ENCODE assay signal across 8 cellular contexts in genomic region chr7:35057505-35058451, GRCh38. TPM values are rescaled to one million over a fixed set of nuclear protein-coding genes. Genes with fewer than 3 reads are reported as not detected.
A peak's percentile ranks its signal among the peaks of the same experiment; 100 is the strongest.
DNase-seq lines count a peak whose midpoint lies in the region; ATAC-seq and TF ChIP-seq lines count a peak whose summit lies in the region.
"Not testable (repeated sequence)": the region's sequence is repeated elsewhere in the genome, so short reads cannot be mapped to it uniquely, and the experiment has no call there.

No MANE protein-coding gene starts in this region.

- not testable (repeated sequence) for H3F3A ChIP-seq in PC-3 (ENCODE audit: low read length, unreplicated experiment)

- H3K27ac Mint-ChIP-seq in endodermal cell; stimulated activated effector memory CD8-positive, alpha-beta T cell treated with anti-CD3 and anti-CD28 coated beads, Interleukin-12 subunit alpha, Interleukin-12 subunit beta, amount 100 ng/mL, for 72 hours: not testable (repeated sequence)

- not testable (repeated sequence) for H3K27me3 Mint-ChIP-seq in activated T-cell treated with anti-CD3 and anti-CD28 coated beads, Interleukin-2, amount 50 U/mL, for 4 hours (ENCODE audit: low read depth); endodermal cell (ENCODE audit: insufficient read depth)

- H3K9me2 ChIP-seq in PC-3 (replicated peaks; ENCODE audit: low read length), result not testable (repeated sequence)

- not testable (repeated sequence) for H3K27me3 ChIP-seq in PC-3 (ENCODE audit: low read length); endodermal cell (ENCODE audit: control insufficient read depth, insufficient read depth, low read length, poor library complexity, severe bottlenecking); aorta (ENCODE audit: control insufficient read depth in 1 of 2, insufficient read depth in 2 of 2, low read length in 1 of 2)

- not testable (repeated sequence) for H3K4me1 Mint-ChIP-seq in activated T-cell treated with anti-CD3 and anti-CD28 coated beads, Interleukin-2, amount 50 U/mL, for 4 hours (ENCODE audit: low read depth); endodermal cell; stimulated activated effector memory CD8-positive, alpha-beta T cell treated with anti-CD3 and anti-CD28 coated beads, Interleukin-12 subunit alpha, Interleukin-12 subunit beta, amount 100 ng/mL, for 72 hours

- H3K4me2 ChIP-seq in PC-3 (ENCODE audit: low read length), result not testable (repeated sequence)

- TF ChIP-seq CTCF in PC-3 (conservative IDR thresholded peaks at IDR 0.05; ENCODE audit: low read depth, low read length); endodermal cell (conservative IDR thresholded peaks at IDR 0.05): not testable (repeated sequence)

- intact Hi-C loops in PC-3 (cut with micrococcal nuclease); aorta (cut with DNase I): not testable (repeated sequence)

- H4K20me1 ChIP-seq in PC-3 (ENCODE audit: low read length), result not testable (repeated sequence)

- not testable (repeated sequence) for BruUV-seq in PC-3 (replicated peaks; lab: Mats Ljungman, UMichigan)

- not testable (repeated sequence) for H3K4me3 ChIP-seq in PC-3 (ENCODE audit: low read length); endodermal cell (ENCODE audit: low read length); aorta (ENCODE audit: low read length in 2 of 2)

- H3K36me3 ChIP-seq in PC-3 (ENCODE audit: low read depth, low read length); endodermal cell (ENCODE audit: control insufficient read depth, insufficient read depth, low read length); aorta (ENCODE audit: control insufficient read depth in 1 of 2, insufficient read depth in 2 of 2, low read length in 1 of 2): not testable (repeated sequence)

- H3K36me3 Mint-ChIP-seq in activated T-cell treated with anti-CD3 and anti-CD28 coated beads, Interleukin-2, amount 50 U/mL, for 4 hours (ENCODE audit: insufficient read depth); endodermal cell (ENCODE audit: low read depth); stimulated activated effector memory CD8-positive, alpha-beta T cell treated with anti-CD3 and anti-CD28 coated beads, Interleukin-12 subunit alpha, Interleukin-12 subunit beta, amount 100 ng/mL, for 72 hours: not testable (repeated sequence)

- CTCF ChIA-PET in PC-3 (lab: Charles Lee), result not testable (repeated sequence)

- POLR2A ChIA-PET in PC-3 (lab: Charles Lee; ENCODE audit: unreplicated experiment), result not testable (repeated sequence)

- 89 to 96% methylated on average over 4 to 10 of the region's 11 CpGs for WGBS in endodermal cell (ENCODE audit: insufficient coverage in 1 of 2, insufficient read length in 1 of 2), 2 experiments
- 92% methylated on average over 11 of the region's 11 CpGs for WGBS in aorta, 2 donors

- not testable (repeated sequence) for H3K9me3 Mint-ChIP-seq in activated T-cell treated with anti-CD3 and anti-CD28 coated beads, Interleukin-2, amount 50 U/mL, for 4 hours; endodermal cell; stimulated activated effector memory CD8-positive, alpha-beta T cell treated with anti-CD3 and anti-CD28 coated beads, Interleukin-12 subunit alpha, Interleukin-12 subunit beta, amount 100 ng/mL, for 72 hours

- H3K27ac ChIP-seq in PC-3 (ENCODE audit: low read length); endodermal cell (ENCODE audit: low read depth, low read length); aorta (ENCODE audit: low read depth in 1 of 2, low read length in 2 of 2): not testable (repeated sequence)

- peak; percentile 60 for DNase-seq in A172 (ENCODE audit: low spot score)
- DNase-seq in HT1080 (ENCODE audit: low read depth), result peak; percentile 74
- DNase-seq in PC-3, result peak; percentile 50
- not testable (repeated sequence) for DNase-seq in activated T-cell treated with anti-CD3 and anti-CD28 coated beads, Interleukin-2, amount 50 U/mL, for 4 hours; stimulated activated effector memory CD8-positive, alpha-beta T cell treated with anti-CD3 and anti-CD28 coated beads, Interleukin-12 subunit alpha, Interleukin-12 subunit beta, amount 100 ng/mL, for 72 hours (ENCODE audit: low spot score in 2 of 2); aorta
- peak; percentile 69 for DNase-seq in endodermal cell
- DNase-seq in islet precursor cell, result peak; percentile 67

- H3K9ac ChIP-seq in PC-3 (ENCODE audit: low read length); endodermal cell (ENCODE audit: extremely low read depth, low read length, poor library complexity, severe bottlenecking): not testable (repeated sequence)

- not testable (repeated sequence) for H3K9me3 ChIP-seq in PC-3 (ENCODE audit: low read length); endodermal cell (ENCODE audit: control insufficient read depth, low read length); aorta (ENCODE audit: control insufficient read depth, low read length)

- H3K79me2 ChIP-seq in PC-3 (ENCODE audit: low read length), result not testable (repeated sequence)

- not testable (repeated sequence) for H3K4me3 Mint-ChIP-seq in activated T-cell treated with anti-CD3 and anti-CD28 coated beads, Interleukin-2, amount 50 U/mL, for 4 hours; endodermal cell; stimulated activated effector memory CD8-positive, alpha-beta T cell treated with anti-CD3 and anti-CD28 coated beads, Interleukin-12 subunit alpha, Interleukin-12 subunit beta, amount 100 ng/mL, for 72 hours

- not testable (repeated sequence) for H3K4me1 ChIP-seq in PC-3 (ENCODE audit: insufficient read depth, low read length); endodermal cell (ENCODE audit: control insufficient read depth, insufficient read depth, low read length); aorta (ENCODE audit: control insufficient read depth in 1 of 2, insufficient read depth in 2 of 2, low read length in 2 of 2)

- not testable (repeated sequence) for H2AFZ ChIP-seq in PC-3 (ENCODE audit: low read length)

- ATAC-seq in PC-3, result peak; percentile 92
- peak; percentile 23 to 25 for ATAC-seq in activated T-cell treated with anti-CD3 and anti-CD28 coated beads, Interleukin-2, amount 50 U/mL, for 4 hours
- peak; percentile 34 for ATAC-seq in stimulated activated effector memory CD8-positive, alpha-beta T cell treated with anti-CD3 and anti-CD28 coated beads, Interleukin-12 subunit alpha, Interleukin-12 subunit beta, amount 100 ng/mL, for 72 hours
- peak; percentile 29 for ATAC-seq in aorta (ENCODE audit: low FRiP score)

RNA-seq across cellular contexts. Expression of gene DPY19L1, which starts 20.5 kb away (rescaled TPM):
- 60.7 and 75.3 TPM in 2 replicates for total RNA-seq in A172 (2014; rRNA removed; shearing (Covaris generic))
- total RNA-seq in HT1080 (2014; rRNA removed; shearing (Covaris generic)), result 47.8 and 58.3 TPM in 2 replicates
- polyA plus RNA-seq in HT1080 (2015; cell fraction: cytosol; rRNA removed), result 63.4 and 85.0 TPM in 2 replicates
- 67.7 and 80.4 TPM in 2 replicates for polyA plus RNA-seq in HT1080 (2015; cell fraction: nucleus; rRNA removed)
- total RNA-seq in PC-3 (2014; rRNA removed) (10.7 and 11.2 TPM in 2 replicates), endodermal cell (10 to 100 TPM; 35.8 to 75.1 TPM), aorta (10 to 100 TPM; 28.8 to 30.8 TPM)
- total RNA-seq in activated T-cell treated with anti-CD3 and anti-CD28 coated beads, Interleukin-2, amount 50 U/mL, for 4 hours, result 1 to 10 TPM; 5.7 to 7.4 (median 7.0) TPM
- polyA plus RNA-seq in endodermal cell (2013, experiment 1 of 2), result 33.4 TPM
- 34.5 TPM for polyA plus RNA-seq in endodermal cell (2013, experiment 2 of 2)
- 10 to 100 TPM in 1 of 2 donors, 1 to 10 TPM in 1; 4.3 to 10.3 TPM for polyA plus RNA-seq in aorta

Comparison
In these comparisons a context has a peak if more than half of its experiments do, and no peak if none do; other contexts are left out.
1. ATAC-seq: peak in every context shown above with its lines; median percentile 92 in PC-3; 34 in stimulated activated effector memory CD8-positive, alpha-beta T cell treated with anti-CD3 and anti-CD28 coated beads, Interleukin-12 subunit alpha, Interleukin-12 subunit beta, amount 100 ng/mL, for 72 hours; 29 in aorta; 24 in activated T-cell treated with anti-CD3 and anti-CD28 coated beads, Interleukin-2, amount 50 U/mL, for 4 hours.